Comparison of ENCODE assay signal across 8 cellular contexts in the genomic region with DNA sequence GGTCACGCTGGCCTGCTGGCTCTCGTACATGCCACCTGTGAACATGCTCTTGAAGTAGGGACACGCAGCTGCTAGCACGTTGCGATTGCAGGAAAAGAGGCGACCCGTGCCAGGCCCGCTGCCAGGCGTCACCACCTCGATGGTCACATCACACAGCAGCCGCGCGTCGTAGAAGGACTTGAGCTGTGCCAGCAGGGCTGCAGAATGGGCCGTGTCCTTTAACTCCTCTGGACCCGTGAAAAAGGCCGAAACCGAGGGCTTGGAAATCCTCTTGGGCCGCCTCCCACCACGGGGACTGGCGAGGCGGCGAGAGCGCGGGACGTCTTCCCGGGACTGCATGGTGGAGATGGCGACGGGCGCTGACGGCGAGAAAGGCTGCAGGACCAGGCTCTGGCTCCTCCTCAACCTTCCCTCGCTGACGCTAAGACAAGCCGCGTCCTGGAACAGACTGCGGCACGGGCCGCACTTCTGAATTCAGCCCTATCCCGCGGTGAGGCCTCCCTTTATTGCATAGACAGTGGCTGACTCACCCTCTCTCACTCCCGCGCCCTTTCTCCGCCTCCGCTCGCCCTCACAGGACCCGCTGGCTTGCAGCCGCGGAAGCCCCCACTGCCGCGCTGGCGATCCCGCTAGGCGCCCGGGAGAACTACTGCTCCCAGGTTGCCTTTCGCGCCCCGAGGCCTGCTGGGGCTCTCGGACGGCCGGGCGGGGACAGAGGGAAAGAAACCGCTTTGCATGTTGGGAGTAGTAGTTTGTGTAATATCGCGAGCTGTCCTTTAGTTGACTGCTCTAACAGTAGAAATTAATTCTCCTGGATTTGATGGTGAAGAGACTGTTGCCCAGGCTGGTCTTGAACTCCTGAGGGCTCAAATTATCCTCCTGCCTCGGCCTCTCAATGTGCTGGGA.
DNase-seq lines count a peak whose midpoint lies in the region; ATAC-seq and TF ChIP-seq lines count a peak whose summit lies in the region.

KBTBD7 (minus strand) TSS at position 651 of the 906 bp plus-strand sequence; CDS start at position 339, 312 bp downstream.

- TF ChIP-seq CTCF in epithelial cell of esophagus (IDR thresholded peaks at IDR 0.05; ENCODE audit: insufficient read depth, low read depth, low read length, missing control alignments): no peak

- TF ChIP-seq RAD21 in Ishikawa (IDR thresholded peaks at IDR 0.05; ENCODE audit: low read depth): no peak

- peak; percentile 93 for ATAC-seq in GM21619 (IDR thresholded peaks at IDR 0.05; ENCODE audit: unreplicated experiment)

- H3K4me3 ChIP-seq in epithelial cell of esophagus (ENCODE audit: low read length): peak within 1 kb of the TSS; percentile 64

- DNase-seq in DMS153 treated with DMSO at 0.1 percent for 48 hours (lab: John Stamatoyannopoulos, UW; ENCODE audit: unreplicated experiment): peak; percentile 88
- DNase-seq in OCI-M2 (lab: John Stamatoyannopoulos, UW; ENCODE audit: unreplicated experiment): peak; percentile 54
- DNase-seq in activated T-cell treated with anti-CD3 and anti-CD28 coated beads for 4 hours: peak; percentile 90
- peak; percentile 98 for DNase-seq in epithelial cell of esophagus (ENCODE audit: low read depth)
- peak; percentile 82 for DNase-seq in middle frontal gyrus (ENCODE audit: extremely low spot score, low spot score)
- DNase-seq in stimulated activated CD8-positive, alpha-beta memory T cell treated with anti-CD3 and anti-CD28 coated beads, Interleukin-2, amount 100 ng/mL, for 1 hour (ENCODE audit: low read depth in 2 of 2): peak; percentile 80 to 82

- TF ChIP-seq EP300 in Ishikawa (IDR thresholded peaks at IDR 0.05; ENCODE audit: borderline replicate concordance): 0 out of 2 replicates have a peak, but pooled peaks have one; percentile 35

TF ChIP-seq in Ishikawa, 13 proteins besides CTCF, POLR2A, EP300 and RAD21:
- TF ChIP-seq NFIC (IDR thresholded peaks at IDR 0.05) (peak; percentile 63), TCF12 (IDR thresholded peaks at IDR 0.05; ENCODE audit: low read depth) (peak; percentile 84), FOXM1 (IDR thresholded peaks at IDR 0.05; ENCODE audit: borderline replicate concordance, low read depth) (no peak), CEBPB (IDR thresholded peaks at IDR 0.05) (no peak; the same call in 1 of the 2 replicates), ZBTB7A (IDR thresholded peaks at IDR 0.05; ENCODE audit: low read depth) (peak; percentile 70; the same call in 1 of the 2 replicates), REST (IDR thresholded peaks at IDR 0.05; ENCODE audit: low read depth) (no peak), TEAD4 (IDR thresholded peaks at IDR 0.05) (no peak), EGR1 (IDR thresholded peaks at IDR 0.05) (peak; percentile 83), CREB1 (IDR thresholded peaks at IDR 0.05; ENCODE audit: low read depth) (peak; percentile 39; the same call in 1 of the 2 replicates), YY1 (IDR thresholded peaks at IDR 0.05; ENCODE audit: low read depth) (peak; percentile 77), TAF1 (IDR thresholded peaks at IDR 0.05; ENCODE audit: low read depth) (peak; percentile 48; the same call in 1 of the 2 replicates)
- TF ChIP-seq, protein P1, sequence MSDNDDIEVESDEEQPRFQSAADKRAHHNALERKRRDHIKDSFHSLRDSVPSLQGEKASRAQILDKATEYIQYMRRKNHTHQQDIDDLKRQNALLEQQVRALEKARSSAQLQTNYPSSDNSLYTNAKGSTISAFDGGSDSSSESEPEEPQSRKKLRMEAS (IDR thresholded peaks at IDR 0.05): peak; percentile 79
- TF ChIP-seq, protein P2, sequence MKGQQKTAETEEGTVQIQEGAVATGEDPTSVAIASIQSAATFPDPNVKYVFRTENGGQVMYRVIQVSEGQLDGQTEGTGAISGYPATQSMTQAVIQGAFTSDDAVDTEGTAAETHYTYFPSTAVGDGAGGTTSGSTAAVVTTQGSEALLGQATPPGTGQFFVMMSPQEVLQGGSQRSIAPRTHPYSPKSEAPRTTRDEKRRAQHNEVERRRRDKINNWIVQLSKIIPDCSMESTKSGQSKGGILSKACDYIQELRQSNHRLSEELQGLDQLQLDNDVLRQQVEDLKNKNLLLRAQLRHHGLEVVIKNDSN (IDR thresholded peaks at IDR 0.05): peak; percentile 45; the same call in 1 of the 2 replicates

Comparison
In these comparisons a context has a peak if more than half of its experiments do, and no peak if none do; other contexts are left out.
1. Peak in every context shown above with its lines: DNase-seq, ATAC-seq and H3K4me3 ChIP-seq.